ENCODE assay signal across 23 cellular contexts in genomic region chr22:24836282-24836681, GRCh38. TPM values are rescaled to one million over a fixed set of nuclear protein-coding genes. Genes with fewer than 3 reads are reported as not detected.
A peak's percentile ranks its signal among the peaks of the same experiment; 100 is the strongest.
DNase-seq lines count a peak whose midpoint lies in the region; ATAC-seq and FAIRE-seq lines count a peak whose summit lies in the region.
"Had no signal": no experiment of that assay in that cellular context is flagged by ENCODE, and none has a peak within 500 bp of the region (broad histone marks: within the 10 kb centered on the region; RNA-seq: fewer than 3 reads in every experiment).

No MANE protein-coding gene starts in this region.

- peaks cover 2% of the 10 kb centered on the region for H3K27me3 Mint-ChIP-seq in stimulated activated naive CD8-positive, alpha-beta T cell treated with anti-CD3 and anti-CD28 coated beads, Interleukin-15, amount 100 ng/mL, for 72 hours
- no peaks in the 10 kb centered on the region for H3K27me3 Mint-ChIP-seq in activated T-helper 17 cell treated with anti-CD3 and anti-CD28 coated beads, Interleukin-2, amount 50 U/mL, for 72 hours

- H3K4me3 Mint-ChIP-seq in stimulated activated naive CD8-positive, alpha-beta T cell treated with anti-CD3 and anti-CD28 coated beads, Interleukin-15, amount 100 ng/mL, for 72 hours, result no peak overlapping the region
- H3K4me3 Mint-ChIP-seq in activated T-helper 17 cell treated with anti-CD3 and anti-CD28 coated beads, Interleukin-2, amount 50 U/mL, for 72 hours, result no peak overlapping the region
- H3K4me3 Mint-ChIP-seq: CD8-positive, alpha-beta memory T cell had no signal

- no peaks in the 10 kb centered on the region for H3K36me3 Mint-ChIP-seq in activated T-helper 17 cell treated with anti-CD3 and anti-CD28 coated beads, Interleukin-2, amount 50 U/mL, for 72 hours (ENCODE audit: low read depth)

- no peak overlapping the region for H3K27ac Mint-ChIP-seq in stimulated activated naive CD8-positive, alpha-beta T cell treated with anti-CD3 and anti-CD28 coated beads, Interleukin-15, amount 100 ng/mL, for 72 hours
- H3K27ac Mint-ChIP-seq in activated T-helper 17 cell treated with anti-CD3 and anti-CD28 coated beads, Interleukin-2, amount 50 U/mL, for 72 hours, result no peak overlapping the region

- no peaks in the 10 kb centered on the region for H3K9me3 Mint-ChIP-seq in stimulated activated naive CD8-positive, alpha-beta T cell treated with anti-CD3 and anti-CD28 coated beads, Interleukin-15, amount 100 ng/mL, for 72 hours
- no peaks in the 10 kb centered on the region for H3K9me3 Mint-ChIP-seq in activated T-helper 17 cell treated with anti-CD3 and anti-CD28 coated beads, Interleukin-2, amount 50 U/mL, for 72 hours
- H3K9me3 Mint-ChIP-seq: CD8-positive, alpha-beta memory T cell had no signal

- ATAC-seq in stimulated activated naive CD8-positive, alpha-beta T cell treated with anti-CD3 and anti-CD28 coated beads, Interleukin-15, amount 100 ng/mL, for 72 hours, result peak; percentile 42
- ATAC-seq in stimulated activated naive CD8-positive, alpha-beta T cell treated with anti-CD3 and anti-CD28 coated beads, Interleukin-15, Interleukin-2, amounts not matched to agents 100 U/mL and 50 U/mL, for 24 hours, result no peak
- peak; percentile 70 for ATAC-seq in activated T-helper 17 cell treated with anti-CD3 and anti-CD28 coated beads, Interleukin-2, amount 50 U/mL, for 72 hours (replicated peaks)
- ATAC-seq in HG03159 (IDR thresholded peaks at IDR 0.05; ENCODE audit: unreplicated experiment), result no peak
- ATAC-seq: HCT116 had no signal

- no peaks in the 10 kb centered on the region for H3K4me1 Mint-ChIP-seq in stimulated activated naive CD8-positive, alpha-beta T cell treated with anti-CD3 and anti-CD28 coated beads, Interleukin-15, amount 100 ng/mL, for 72 hours
- no peaks in the 10 kb centered on the region for H3K4me1 Mint-ChIP-seq in activated T-helper 17 cell treated with anti-CD3 and anti-CD28 coated beads, Interleukin-2, amount 50 U/mL, for 72 hours
- H3K4me1 Mint-ChIP-seq: CD8-positive, alpha-beta memory T cell had no signal

- FAIRE-seq in urothelium cell line (lab: Jason Lieb, UNC), result peak; percentile 95
- FAIRE-seq: D721Med, RCC 7860 had no signal

- DNase-seq in stimulated activated naive CD8-positive, alpha-beta T cell treated with anti-CD3 and anti-CD28 coated beads, Interleukin-15, amount 100 ng/mL, for 72 hours, result no peak
- DNase-seq in stimulated activated naive CD8-positive, alpha-beta T cell treated with anti-CD3 and anti-CD28 coated beads, Interleukin-15, Interleukin-2, amounts not matched to agents 100 U/mL and 50 U/mL, for 24 hours, result no peak
- DNase-seq in iris pigment epithelial cell (ENCODE audit: low read depth) (peak; percentile 15), urothelium cell line (ENCODE audit: low spot score) (no peak), DMS53 (lab: John Stamatoyannopoulos, UW) (no peak), NCI-H187 (lab: John Stamatoyannopoulos, UW) (no peak)
- DNase-seq: ACHN; C1 segment of cervical spinal cord; CD8-positive, alpha-beta memory T cell; DMS79; GOT3; Kasumi-1; NCI-H1417 treated with DMSO at 0.1 percent for 48 hours; NCI-H1930; NCI-H2171; NCI-H69; NK-92 treated with Interleukin-12 subunit alpha and Interleukin-12 subunit beta, amount 100 ng/mL, for 24 hours had no signal

RNA-seq across cellular contexts. Expression of gene SGSM1, which starts 30.3 kb away (rescaled TPM):
- total RNA-seq in activated T-helper 17 cell treated with anti-CD3 and anti-CD28 coated beads, Interleukin-2, amount 50 U/mL, for 72 hours, result 1 to 10 TPM in 1 of 2 donors, under 1 TPM in 1; 0.52 to 1.3 TPM
- total RNA-seq: OCI-LY7 had no signal

Comparison
In these comparisons a context has a peak if more than half of its experiments do, and no peak if none do; other contexts are left out.
1. ATAC-seq: peak in stimulated activated naive CD8-positive, alpha-beta T cell treated with anti-CD3 and anti-CD28 coated beads, Interleukin-15, amount 100 ng/mL, for 72 hours (single experiment) and activated T-helper 17 cell treated with anti-CD3 and anti-CD28 coated beads, Interleukin-2, amount 50 U/mL, for 72 hours (single experiment); none in stimulated activated naive CD8-positive, alpha-beta T cell treated with anti-CD3 and anti-CD28 coated beads, Interleukin-15, Interleukin-2, amounts not matched to agents 100 U/mL and 50 U/mL, for 24 hours (single experiment) and HG03159 (single experiment).